In the genomic region with DNA sequence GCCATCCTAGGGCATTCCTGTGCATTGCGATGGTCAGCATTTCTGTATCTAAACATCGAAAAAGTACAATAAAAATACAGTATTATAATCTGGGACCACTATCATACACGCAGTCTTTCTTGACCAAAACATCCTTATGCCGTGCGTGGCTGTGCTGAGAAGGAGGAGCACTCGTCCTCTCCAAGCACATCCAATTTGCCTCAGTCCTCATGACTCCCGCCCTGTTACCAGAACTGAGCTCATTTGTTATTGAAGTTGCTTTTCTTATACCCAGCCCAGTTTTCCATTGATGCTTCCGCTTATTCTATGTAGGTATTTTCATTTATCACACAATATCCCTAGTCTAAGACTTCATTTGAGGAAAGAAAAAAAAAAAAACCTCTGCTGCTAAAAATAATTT, we compare ENCODE assay signal across 2 cellular contexts.
TF ChIP-seq lines count a peak whose summit lies in the region.

No MANE protein-coding gene starts in this region.

TF ChIP-seq in GM23338, 12 proteins besides CTCF, POLR2A, EP300 and RAD21 (continued from another document):
- TF ChIP-seq POLR2AphosphoS5 (IDR thresholded peaks at IDR 0.05; ENCODE audit: low read depth) (no peak), ZNF331 (CRISPR knock-in tag; IDR thresholded peaks at IDR 0.05; ENCODE audit: low read depth) (no peak), JUNB (IDR thresholded peaks at IDR 0.05; ENCODE audit: unreplicated experiment) (no peak), ZNF114 (CRISPR knock-in tag; IDR thresholded peaks at IDR 0.05) (no peak), NANOG (IDR thresholded peaks at IDR 0.05; ENCODE audit: borderline replicate concordance) (no peak)
- TF ChIP-seq, protein P1, sequence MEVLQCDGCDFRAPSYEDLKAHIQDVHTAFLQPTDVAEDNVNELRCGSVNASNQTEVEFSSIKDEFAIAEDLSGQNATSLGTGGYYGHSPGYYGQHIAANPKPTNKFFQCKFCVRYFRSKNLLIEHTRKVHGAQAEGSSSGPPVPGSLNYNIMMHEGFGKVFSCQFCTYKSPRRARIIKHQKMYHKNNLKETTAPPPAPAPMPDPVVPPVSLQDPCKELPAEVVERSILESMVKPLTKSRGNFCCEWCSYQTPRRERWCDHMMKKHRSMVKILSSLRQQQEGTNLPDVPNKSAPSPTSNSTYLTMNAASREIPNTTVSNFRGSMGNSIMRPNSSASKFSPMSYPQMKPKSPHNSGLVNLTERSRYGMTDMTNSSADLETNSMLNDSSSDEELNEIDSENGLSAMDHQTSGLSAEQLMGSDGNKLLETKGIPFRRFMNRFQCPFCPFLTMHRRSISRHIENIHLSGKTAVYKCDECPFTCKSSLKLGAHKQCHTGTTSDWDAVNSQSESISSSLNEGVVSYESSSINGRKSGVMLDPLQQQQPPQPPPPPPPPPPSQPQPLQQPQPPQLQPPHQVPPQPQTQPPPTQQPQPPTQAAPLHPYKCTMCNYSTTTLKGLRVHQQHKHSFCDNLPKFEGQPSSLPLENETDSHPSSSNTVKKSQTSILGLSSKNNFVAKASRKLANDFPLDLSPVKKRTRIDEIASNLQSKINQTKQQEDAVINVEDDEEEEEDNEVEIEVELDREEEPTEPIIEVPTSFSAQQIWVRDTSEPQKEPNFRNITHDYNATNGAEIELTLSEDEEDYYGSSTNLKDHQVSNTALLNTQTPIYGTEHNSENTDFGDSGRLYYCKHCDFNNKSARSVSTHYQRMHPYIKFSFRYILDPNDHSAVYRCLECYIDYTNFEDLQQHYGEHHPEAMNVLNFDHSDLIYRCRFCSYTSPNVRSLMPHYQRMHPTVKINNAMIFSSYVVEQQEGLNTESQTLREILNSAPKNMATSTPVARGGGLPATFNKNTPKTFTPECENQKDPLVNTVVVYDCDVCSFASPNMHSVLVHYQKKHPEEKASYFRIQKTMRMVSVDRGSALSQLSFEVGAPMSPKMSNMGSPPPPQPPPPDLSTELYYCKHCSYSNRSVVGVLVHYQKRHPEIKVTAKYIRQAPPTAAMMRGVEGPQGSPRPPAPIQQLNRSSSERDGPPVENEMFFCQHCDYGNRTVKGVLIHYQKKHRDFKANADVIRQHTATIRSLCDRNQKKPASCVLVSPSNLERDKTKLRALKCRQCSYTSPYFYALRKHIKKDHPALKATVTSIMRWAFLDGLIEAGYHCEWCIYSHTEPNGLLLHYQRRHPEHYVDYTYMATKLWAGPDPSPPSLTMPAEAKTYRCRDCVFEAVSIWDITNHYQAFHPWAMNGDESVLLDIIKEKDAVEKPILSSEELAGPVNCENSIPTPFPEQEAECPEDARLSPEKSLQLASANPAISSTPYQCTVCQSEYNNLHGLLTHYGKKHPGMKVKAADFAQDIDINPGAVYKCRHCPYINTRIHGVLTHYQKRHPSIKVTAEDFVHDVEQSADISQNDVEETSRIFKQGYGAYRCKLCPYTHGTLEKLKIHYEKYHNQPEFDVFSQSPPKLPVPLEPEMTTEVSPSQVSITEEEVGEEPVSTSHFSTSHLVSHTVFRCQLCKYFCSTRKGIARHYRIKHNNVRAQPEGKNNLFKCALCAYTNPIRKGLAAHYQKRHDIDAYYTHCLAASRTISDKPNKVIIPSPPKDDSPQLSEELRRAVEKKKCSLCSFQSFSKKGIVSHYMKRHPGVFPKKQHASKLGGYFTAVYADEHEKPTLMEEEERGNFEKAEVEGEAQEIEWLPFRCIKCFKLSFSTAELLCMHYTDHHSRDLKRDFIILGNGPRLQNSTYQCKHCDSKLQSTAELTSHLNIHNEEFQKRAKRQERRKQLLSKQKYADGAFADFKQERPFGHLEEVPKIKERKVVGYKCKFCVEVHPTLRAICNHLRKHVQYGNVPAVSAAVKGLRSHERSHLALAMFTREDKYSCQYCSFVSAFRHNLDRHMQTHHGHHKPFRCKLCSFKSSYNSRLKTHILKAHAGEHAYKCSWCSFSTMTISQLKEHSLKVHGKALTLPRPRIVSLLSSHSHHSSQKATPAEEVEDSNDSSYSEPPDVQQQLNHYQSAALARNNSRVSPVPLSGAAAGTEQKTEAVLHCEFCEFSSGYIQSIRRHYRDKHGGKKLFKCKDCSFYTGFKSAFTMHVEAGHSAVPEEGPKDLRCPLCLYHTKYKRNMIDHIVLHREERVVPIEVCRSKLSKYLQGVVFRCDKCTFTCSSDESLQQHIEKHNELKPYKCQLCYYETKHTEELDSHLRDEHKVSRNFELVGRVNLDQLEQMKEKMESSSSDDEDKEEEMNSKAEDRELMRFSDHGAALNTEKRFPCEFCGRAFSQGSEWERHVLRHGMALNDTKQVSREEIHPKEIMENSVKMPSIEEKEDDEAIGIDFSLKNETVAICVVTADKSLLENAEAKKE (CRISPR knock-in tag; IDR thresholded peaks at IDR 0.05), result no peak
- TF ChIP-seq, protein P2, sequence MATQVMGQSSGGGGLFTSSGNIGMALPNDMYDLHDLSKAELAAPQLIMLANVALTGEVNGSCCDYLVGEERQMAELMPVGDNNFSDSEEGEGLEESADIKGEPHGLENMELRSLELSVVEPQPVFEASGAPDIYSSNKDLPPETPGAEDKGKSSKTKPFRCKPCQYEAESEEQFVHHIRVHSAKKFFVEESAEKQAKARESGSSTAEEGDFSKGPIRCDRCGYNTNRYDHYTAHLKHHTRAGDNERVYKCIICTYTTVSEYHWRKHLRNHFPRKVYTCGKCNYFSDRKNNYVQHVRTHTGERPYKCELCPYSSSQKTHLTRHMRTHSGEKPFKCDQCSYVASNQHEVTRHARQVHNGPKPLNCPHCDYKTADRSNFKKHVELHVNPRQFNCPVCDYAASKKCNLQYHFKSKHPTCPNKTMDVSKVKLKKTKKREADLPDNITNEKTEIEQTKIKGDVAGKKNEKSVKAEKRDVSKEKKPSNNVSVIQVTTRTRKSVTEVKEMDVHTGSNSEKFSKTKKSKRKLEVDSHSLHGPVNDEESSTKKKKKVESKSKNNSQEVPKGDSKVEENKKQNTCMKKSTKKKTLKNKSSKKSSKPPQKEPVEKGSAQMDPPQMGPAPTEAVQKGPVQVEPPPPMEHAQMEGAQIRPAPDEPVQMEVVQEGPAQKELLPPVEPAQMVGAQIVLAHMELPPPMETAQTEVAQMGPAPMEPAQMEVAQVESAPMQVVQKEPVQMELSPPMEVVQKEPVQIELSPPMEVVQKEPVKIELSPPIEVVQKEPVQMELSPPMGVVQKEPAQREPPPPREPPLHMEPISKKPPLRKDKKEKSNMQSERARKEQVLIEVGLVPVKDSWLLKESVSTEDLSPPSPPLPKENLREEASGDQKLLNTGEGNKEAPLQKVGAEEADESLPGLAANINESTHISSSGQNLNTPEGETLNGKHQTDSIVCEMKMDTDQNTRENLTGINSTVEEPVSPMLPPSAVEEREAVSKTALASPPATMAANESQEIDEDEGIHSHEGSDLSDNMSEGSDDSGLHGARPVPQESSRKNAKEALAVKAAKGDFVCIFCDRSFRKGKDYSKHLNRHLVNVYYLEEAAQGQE (IDR thresholded peaks at IDR 0.05; ENCODE audit: unreplicated experiment), result no peak

TF ChIP-seq in neural cell, 6 proteins besides CTCF, POLR2A, EP300 and RAD21 (continued from another document):
- TF ChIP-seq, protein P2 (IDR thresholded peaks at IDR 0.05; ENCODE audit: borderline replicate concordance), result no peak
- TF ChIP-seq MXI1 (conservative IDR thresholded peaks at IDR 0.05; ENCODE audit: poor library complexity, severe bottlenecking), result no peak
